Comparison of ENCODE assay signal across 8 cellular contexts in the genomic region with DNA sequence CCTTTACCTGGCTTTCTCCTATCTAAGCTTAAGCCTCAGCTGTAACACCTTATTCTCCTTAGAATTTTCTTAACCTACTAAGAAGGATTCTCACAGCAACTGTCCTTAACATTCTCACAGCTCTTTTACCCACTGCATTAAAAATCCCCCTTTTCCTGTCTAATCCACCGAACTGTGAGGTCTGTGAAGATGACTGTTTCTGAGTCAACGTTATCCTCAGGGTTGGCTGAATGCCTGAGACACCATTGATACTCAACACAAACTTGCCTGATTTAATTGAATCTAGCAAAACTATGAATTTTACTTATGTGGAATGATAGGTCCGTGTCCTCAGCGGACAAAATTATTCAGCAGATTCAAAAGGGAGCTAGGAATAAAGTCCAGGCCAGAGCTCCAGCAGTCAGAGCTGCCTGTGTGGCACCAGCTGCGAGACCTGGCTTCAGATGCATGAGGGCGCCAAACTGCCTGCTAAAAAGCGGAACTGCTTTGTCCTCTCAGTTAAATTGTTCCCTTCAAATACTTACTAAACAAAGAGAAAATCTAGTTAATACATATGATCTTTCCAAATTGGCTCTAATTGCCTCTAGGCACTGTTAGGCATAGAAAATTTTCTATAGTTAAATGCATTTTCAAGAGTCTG. TPM values are rescaled to one million over a fixed set of nuclear protein-coding genes. Genes with fewer than 3 reads are reported as not detected.
DNase-seq lines count a peak whose midpoint lies in the region; ATAC-seq and TF ChIP-seq lines count a peak whose summit lies in the region.

No MANE protein-coding gene starts in this region.

- POLR2A ChIA-PET in HCT116 (lab: Charles Lee) = interaction anchor here (1.2 kb wide), 1 partner anchor 33 kb away, joined by 4 read pairs; a partner anchor contains a TSS

- TF ChIP-seq CTCF in HCT116 (IDR thresholded peaks at IDR 0.05 in 2 of 3, conservative IDR thresholded peaks at IDR 0.05 in 1 of 3; ENCODE audit: borderline replicate concordance in 1 of 3, insufficient read depth in 1 of 3, low read depth in 2 of 3, low read length in 2 of 3) = peak; percentile 11 to 49 (median 32); a peak in 3 of 6 replicates
- peak; percentile 33 for TF ChIP-seq CTCF in epithelial cell of esophagus (IDR thresholded peaks at IDR 0.05; ENCODE audit: insufficient read depth, low read depth, low read length, missing control alignments)
- TF ChIP-seq CTCF in suprapubic skin (IDR thresholded peaks at IDR 0.05) = no peak

- BruUV-seq in HCT116 (replicated peaks; lab: Mats Ljungman, UMichigan) = no TSS peak

- H3K27ac ChIP-seq in HCT116 (ENCODE audit: low read depth, low read length) (no peak overlapping the region), suprapubic skin (no peak overlapping the region)

- peaks cover 0 to 7% of the 10 kb centered on the region in 2 experiments; a peak in 1 of 4 replicates for H3K4me1 ChIP-seq in HCT116 (ENCODE audit: control insufficient read depth in 1 of 2, insufficient read depth in 2 of 2, low read length in 2 of 2)
- H3K4me1 ChIP-seq in suprapubic skin = no peaks in the 10 kb centered on the region

- CTCF ChIA-PET in HCT116 (lab: Charles Lee) = interaction anchor here (0.7 to 3.6 kb wide), 13 partner anchors 21 to 601 kb away, joined by 3 to 25 read pairs (median 4); no protein-coding TSS in a partner anchor

- TF ChIP-seq POLR2A in HCT116 (IDR thresholded peaks at IDR 0.05; ENCODE audit: borderline replicate concordance, extremely low read depth, insufficient read depth, insufficient read length) (no peak), suprapubic skin (IDR thresholded peaks at IDR 0.05) (no peak)

- no peaks in the 10 kb centered on the region for H3K36me3 ChIP-seq in HCT116 (ENCODE audit: control insufficient read depth in 1 of 2, insufficient read depth in 2 of 2, low read length in 2 of 2)
- no peaks in the 10 kb centered on the region for H3K36me3 ChIP-seq in suprapubic skin

- H3K9me2 ChIP-seq in HCT116 (ENCODE audit: insufficient read depth) = no peaks in the 10 kb centered on the region

- peak; percentile 49 for TF ChIP-seq RAD21 in HCT116 (IDR thresholded peaks at IDR 0.05; ENCODE audit: low read depth)

- H3K27me3 ChIP-seq in HCT116 (ENCODE audit: insufficient read depth, low read length) = no peaks in the 10 kb centered on the region
- H3K27me3 ChIP-seq in suprapubic skin = no peaks in the 10 kb centered on the region

- intact Hi-C loops in HCT116 (cut with micrococcal nuclease) = loop anchor here (10.0 kb wide), 1 partner anchor 58 kb away; no protein-coding TSS in a partner anchor

- peak overlapping the region; percentile 37 for H3K4me2 ChIP-seq in HCT116 (ENCODE audit: low read length)

- DNase-seq in ACHN (peak; percentile 19), HCT116 (ENCODE audit: low read depth, low spot score) (no peak), NCI-H446 treated with DMSO at 0.1 percent for 48 hours (lab: John Stamatoyannopoulos, UW) (peak; percentile 73), epithelial cell of esophagus (ENCODE audit: low read depth) (peak; percentile 55), suprapubic skin (ENCODE audit: low spot score in 2 of 2) (no peak), NCI-H2171 treated with DMSO at 0.1 percent for 48 hours (lab: John Stamatoyannopoulos, UW) (no peak), mesenteric fat pad (ENCODE audit: low spot score) (no peak)

- H3K9ac ChIP-seq in HCT116 (ENCODE audit: low read length) = no peak overlapping the region

- TF ChIP-seq EP300 in suprapubic skin (IDR thresholded peaks at IDR 0.05) = no peak

- ATAC-seq in HCT116 = peak; percentile 90
- ATAC-seq in HG02759 (IDR thresholded peaks at IDR 0.05; ENCODE audit: unreplicated experiment) = no peak

- H3K4me3 ChIP-seq in HCT116 (replicated peaks in 1 of 2; ENCODE audit: low read depth in 1 of 2, low read length in 2 of 2) (no peak overlapping the region), epithelial cell of esophagus (ENCODE audit: low read length) (no peak overlapping the region), suprapubic skin (no peak overlapping the region)

- no peaks in the 10 kb centered on the region for H4K20me1 ChIP-seq in HCT116 (ENCODE audit: insufficient read depth)

- WGBS in suprapubic skin = 44% methylated on average over 7 of the region's 7 CpGs

- RAD21 ChIA-PET in HCT116 (lab: Charles Lee; ENCODE audit: low non-redundant PET in 1 of 2, low total read pairs in 2 of 2, uncharacterized antibody in 2 of 2, unreplicated experiment in 2 of 2) = interaction anchor here in 1 of 2 experiments (0.6 to 0.8 kb wide), 2 partner anchors 21 to 54 kb away, joined by 3 read pairs; no protein-coding TSS in a partner anchor

- H3K9me3 ChIP-seq in HCT116 (ENCODE audit: control insufficient read depth in 1 of 2, insufficient read depth in 1 of 2, low read depth in 1 of 2, low read length in 2 of 2) (no peaks in the 10 kb centered on the region), suprapubic skin (no peaks in the 10 kb centered on the region)

- in situ Hi-C loops in ACHN (cut with HindIII; ENCODE audit: low pct_ligation_motif_present, low pct_unique_long_range_greater_than_20kb, low sequenced_read_pairs) = no loop called here

- H2AFZ ChIP-seq in HCT116 (ENCODE audit: low read depth, low read length, poor library complexity, severe bottlenecking) = peak overlapping the region; percentile 66

- no peaks in the 10 kb centered on the region for H3K79me2 ChIP-seq in HCT116 (ENCODE audit: insufficient read depth, low read length)

TF ChIP-seq in HCT116, 20 proteins besides CTCF, POLR2A, EP300 and RAD21:
- TF ChIP-seq, protein P1, sequence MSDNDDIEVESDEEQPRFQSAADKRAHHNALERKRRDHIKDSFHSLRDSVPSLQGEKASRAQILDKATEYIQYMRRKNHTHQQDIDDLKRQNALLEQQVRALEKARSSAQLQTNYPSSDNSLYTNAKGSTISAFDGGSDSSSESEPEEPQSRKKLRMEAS (IDR thresholded peaks at IDR 0.05) = no peak
- TF ChIP-seq ELF1 (IDR thresholded peaks at IDR 0.05; ENCODE audit: borderline replicate concordance, low read depth) (no peak), EGR1 (IDR thresholded peaks at IDR 0.05; ENCODE audit: low read depth) (no peak), YY1 (IDR thresholded peaks at IDR 0.05; ENCODE audit: extremely low read depth, insufficient replicate concordance, low read depth, low read length) (no peak), ZNF274 (IDR thresholded peaks at IDR 0.05; ENCODE audit: low read depth, low read length) (no peak), SRF (IDR thresholded peaks at IDR 0.05; ENCODE audit: low read depth) (no peak), EZH2phosphoT487 (IDR thresholded peaks at IDR 0.05; ENCODE audit: borderline replicate concordance) (no peak), POLR2AphosphoS5 (IDR thresholded peaks at IDR 0.05; ENCODE audit: low read depth, low read length) (no peak), CBX3 (IDR thresholded peaks at IDR 0.05; ENCODE audit: low read depth) (no peak)
- TF ChIP-seq, protein P2, sequence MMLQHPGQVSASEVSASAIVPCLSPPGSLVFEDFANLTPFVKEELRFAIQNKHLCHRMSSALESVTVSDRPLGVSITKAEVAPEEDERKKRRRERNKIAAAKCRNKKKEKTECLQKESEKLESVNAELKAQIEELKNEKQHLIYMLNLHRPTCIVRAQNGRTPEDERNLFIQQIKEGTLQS (IDR thresholded peaks at IDR 0.05) = no peak

RNA-seq across cellular contexts. Expression of a gene that starts 33.4 kb away (rescaled TPM):
- total RNA-seq in HCT116 (2021; ENCODE audit: unreplicated experiment) = 13.7 TPM
- 8.7 and 9.4 TPM in 2 replicates for polyA plus RNA-seq in HCT116 (2012)
- total RNA-seq in suprapubic skin = 1 to 10 TPM in 1 of 4 donors, under 1 TPM in 2, not detected in 1; 0.26 to 2.6 (median 0.51) TPM
- not detected for total RNA-seq in mesenteric fat pad

Comparison
In these comparisons a context has a peak if more than half of its experiments do, and no peak if none do; other contexts are left out.
1. DNase-seq: peak in ACHN (single experiment), NCI-H446 treated with DMSO at 0.1 percent for 48 hours (single experiment) and epithelial cell of esophagus (single experiment); none in HCT116 (single experiment), suprapubic skin (0 of 2), NCI-H2171 treated with DMSO at 0.1 percent for 48 hours (single experiment) and mesenteric fat pad (single experiment).
2. CTCF ChIP-seq: peak in HCT116 (3 of 3) and epithelial cell of esophagus (single experiment); none in suprapubic skin (0 of 2).